10 cellular contexts compared by ENCODE assay signal in genomic region chr17:14203392-14203791, GRCh38. TPM values are rescaled to one million over a fixed set of nuclear protein-coding genes. Genes with fewer than 3 reads are reported as not detected.
A peak's percentile ranks its signal among the peaks of the same experiment; 100 is the strongest.
DNase-seq lines count a peak whose midpoint lies in the region; ATAC-seq and TF ChIP-seq lines count a peak whose summit lies in the region.
"Had no signal": no experiment of that assay in that cellular context is flagged by ENCODE, and none has a peak within 500 bp of the region (broad histone marks: within the 10 kb centered on the region; RNA-seq: fewer than 3 reads in every experiment).

No MANE protein-coding gene starts in this region.

- H3K4me1 ChIP-seq in HCT116 (ENCODE audit: control insufficient read depth in 1 of 2, insufficient read depth in 2 of 2, low read length in 2 of 2) (peaks cover 12 to 24% of the 10 kb centered on the region in 2 experiments), SJCRH30 (0 out of 2 replicates have a peak, but pooled peaks cover 4% of the 10 kb centered on the region)

- POLR2A ChIA-PET in HCT116 (lab: Charles Lee) = no interaction called here
- POLR2A ChIA-PET in activated CD8-positive, alpha-beta T cell treated with anti-CD3 and anti-CD28 coated beads, Interleukin-2, amount 10 ng/mL, durations not matched to agents 7 days and 5 days (lab: Charles Lee) = interaction anchor here (1.0 to 1.2 kb wide), 2 partner anchors 97 to 99 kb away, joined by 3 to 7 read pairs; partner anchors contain the start of gene HS3ST3B1

- H2AFZ ChIP-seq in HCT116 (ENCODE audit: low read depth, low read length, poor library complexity, severe bottlenecking) = no peak overlapping the region

- H3K4me3 ChIP-seq in HCT116 (replicated peaks in 1 of 2; ENCODE audit: low read depth in 1 of 2, low read length in 2 of 2) (no peak overlapping the region), foreskin fibroblast (ENCODE audit: low read depth in 1 of 2, low read length in 2 of 2) (no peak overlapping the region), SJCRH30 (no peak overlapping the region)
- H3K4me3 ChIP-seq: lower lobe of right lung had no signal

- in situ Hi-C loops in KBM-7 (cut with MboI; ENCODE audit: low pct_unique_long_range_greater_than_20kb, low sequenced_read_pairs) = no loop called here

- no peak for ATAC-seq in HCT116
- no peak for ATAC-seq in activated CD8-positive, alpha-beta T cell treated with anti-CD3 and anti-CD28 coated beads, Interleukin-2, amount 10 ng/mL, durations not matched to agents 7 days and 5 days
- no peak for ATAC-seq in sciatic nerve
- ATAC-seq: lower lobe of right lung had no signal

- no peaks in the 10 kb centered on the region for H4K20me1 ChIP-seq in HCT116 (ENCODE audit: insufficient read depth)

- TF ChIP-seq CTCF in AG09319 (IDR thresholded peaks at IDR 0.05; ENCODE audit: low read depth, low read length) (peak; percentile 24), HCT116 (IDR thresholded peaks at IDR 0.05 in 2 of 3, conservative IDR thresholded peaks at IDR 0.05 in 1 of 3; ENCODE audit: borderline replicate concordance in 1 of 3, insufficient read depth in 1 of 3, low read depth in 2 of 3, low read length in 2 of 3) (peak in 2 of 3 experiments; percentile 41 to 42; a peak in 3 of 6 replicates), foreskin fibroblast (IDR thresholded peaks at IDR 0.05; ENCODE audit: low read depth, low read length) (peak; percentile 24)

- no peak overlapping the region for H3K4me3 Mint-ChIP-seq in activated CD8-positive, alpha-beta T cell treated with anti-CD3 and anti-CD28 coated beads, Interleukin-2, amount 10 ng/mL, durations not matched to agents 7 days and 5 days

- no peaks in the 10 kb centered on the region for H3K27me3 Mint-ChIP-seq in activated CD8-positive, alpha-beta T cell treated with anti-CD3 and anti-CD28 coated beads, Interleukin-2, amount 10 ng/mL, durations not matched to agents 7 days and 5 days (ENCODE audit: low read depth)

- peak overlapping the region; percentile 80 for H3K27ac Mint-ChIP-seq in activated CD8-positive, alpha-beta T cell treated with anti-CD3 and anti-CD28 coated beads, Interleukin-2, amount 10 ng/mL, durations not matched to agents 7 days and 5 days

- H3K27ac ChIP-seq in HCT116 (ENCODE audit: low read depth, low read length) = no peak overlapping the region
- no peak overlapping the region for H3K27ac ChIP-seq in SJCRH30
- H3K27ac ChIP-seq: lower lobe of right lung had no signal

- BruUV-seq in HCT116 (replicated peaks; lab: Mats Ljungman, UMichigan) = no TSS peak

- H3K36me3 Mint-ChIP-seq in activated CD8-positive, alpha-beta T cell treated with anti-CD3 and anti-CD28 coated beads, Interleukin-2, amount 10 ng/mL, durations not matched to agents 7 days and 5 days (ENCODE audit: low read depth) = peaks cover 48% of the 10 kb centered on the region

- RAD21 ChIA-PET in HCT116 (lab: Charles Lee; ENCODE audit: low non-redundant PET in 1 of 2, low total read pairs in 2 of 2, uncharacterized antibody in 2 of 2, unreplicated experiment in 2 of 2) = no interaction called here

- no peak for TF ChIP-seq POLR2A in HCT116 (IDR thresholded peaks at IDR 0.05; ENCODE audit: borderline replicate concordance, extremely low read depth, insufficient read depth, insufficient read length)

- H3K4me1 Mint-ChIP-seq in activated CD8-positive, alpha-beta T cell treated with anti-CD3 and anti-CD28 coated beads, Interleukin-2, amount 10 ng/mL, durations not matched to agents 7 days and 5 days (ENCODE audit: low read depth) = peaks cover 89% of the 10 kb centered on the region

- CTCF ChIA-PET in HCT116 (lab: Charles Lee) = interaction anchor here (0.5 to 0.6 kb wide), 2 partner anchors 40 to 136 kb away, joined by 3 read pairs; no protein-coding TSS in a partner anchor
- CTCF ChIA-PET in activated CD8-positive, alpha-beta T cell treated with anti-CD3 and anti-CD28 coated beads, Interleukin-2, amount 10 ng/mL, durations not matched to agents 7 days and 5 days (lab: Charles Lee) = interaction anchor here (0.6 to 1.6 kb wide), 18 partner anchors 8 to 609 kb away, joined by 3 to 15 read pairs (median 4); partner anchors contain the start of genes COX10 and HS3ST3B1

- no peaks in the 10 kb centered on the region for H3K9me2 ChIP-seq in HCT116 (ENCODE audit: insufficient read depth)

- no peaks in the 10 kb centered on the region for H3K9me3 Mint-ChIP-seq in activated CD8-positive, alpha-beta T cell treated with anti-CD3 and anti-CD28 coated beads, Interleukin-2, amount 10 ng/mL, durations not matched to agents 7 days and 5 days (ENCODE audit: insufficient read depth)

- H3K36me3 ChIP-seq in HCT116 (ENCODE audit: control insufficient read depth in 1 of 2, insufficient read depth in 2 of 2, low read length in 2 of 2) (no peaks in the 10 kb centered on the region), SJCRH30 (peaks cover 25% of the 10 kb centered on the region; the same call in 1 of the 2 replicates)

- no peak overlapping the region for H3K4me2 ChIP-seq in HCT116 (ENCODE audit: low read length)

- no peaks in the 10 kb centered on the region for H3K79me2 ChIP-seq in HCT116 (ENCODE audit: insufficient read depth, low read length)

- 0 out of 2 replicates have a peak, but pooled peaks have one; percentile 6 for TF ChIP-seq RAD21 in HCT116 (IDR thresholded peaks at IDR 0.05; ENCODE audit: low read depth)

- H3K9me3 ChIP-seq in HCT116 (ENCODE audit: control insufficient read depth in 1 of 2, insufficient read depth in 1 of 2, low read depth in 1 of 2, low read length in 2 of 2) (no peaks in the 10 kb centered on the region), SJCRH30 (replicated peaks) (no peaks in the 10 kb centered on the region; the same call in 1 of the 2 replicates)
- H3K9me3 ChIP-seq: lower lobe of right lung had no signal

- intact Hi-C loops in HCT116 (cut with micrococcal nuclease) = no loop called here
- intact Hi-C loops in sciatic nerve (cut with DNase I) = no loop called here

- DNase-seq in AG09319 (ENCODE audit: extremely low read depth, low read depth) (no peak), HCT116 (ENCODE audit: low read depth, low spot score) (no peak), foreskin fibroblast (peak in 1 of 2 donors; percentile 35), SJCRH30 (no peak), NCI-H2081 treated with DMSO at 0.1 percent for 48 hours (lab: John Stamatoyannopoulos, UW) (no peak), KBM-7 (no peak), sciatic nerve (ENCODE audit: low spot score) (no peak)
- DNase-seq in activated CD8-positive, alpha-beta T cell treated with anti-CD3 and anti-CD28 coated beads, Interleukin-2, amount 10 ng/mL, durations not matched to agents 7 days and 5 days = peak; percentile 49
- DNase-seq: lower lobe of right lung had no signal

- no peak overlapping the region for H3K9ac ChIP-seq in HCT116 (ENCODE audit: low read length)

- no peaks in the 10 kb centered on the region for H3K27me3 ChIP-seq in HCT116 (ENCODE audit: insufficient read depth, low read length)
- H3K27me3 ChIP-seq in SJCRH30 = no peaks in the 10 kb centered on the region

TF ChIP-seq in HCT116, 20 proteins besides CTCF, POLR2A, EP300 and RAD21:
- TF ChIP-seq SP1 (IDR thresholded peaks at IDR 0.05; ENCODE audit: low read depth) (no peak), ZFX (IDR thresholded peaks at IDR 0.05) (no peak), FOSL1 (IDR thresholded peaks at IDR 0.05; ENCODE audit: low read depth) (no peak), EGR1 (IDR thresholded peaks at IDR 0.05; ENCODE audit: low read depth) (no peak), ZNF274 (IDR thresholded peaks at IDR 0.05; ENCODE audit: low read depth, low read length) (no peak)

RNA-seq across cellular contexts. Expression of gene CDRT15, which starts 33.3 kb away (rescaled TPM):
- total RNA-seq in HCT116 (2021; ENCODE audit: unreplicated experiment) (not detected), sciatic nerve (not detected)
- 0.10 and 0.17 TPM in 2 replicates for polyA plus RNA-seq in HCT116 (2012)
- not detected for total RNA-seq in activated CD8-positive, alpha-beta T cell treated with anti-CD3 and anti-CD28 coated beads, Interleukin-2, amount 10 ng/mL, durations not matched to agents 7 days and 5 days
- 0.36 and 0.66 TPM in 2 replicates for total RNA-seq in SJCRH30 (2014; rRNA removed; shearing (Covaris generic))
- total RNA-seq: G401, lower lobe of right lung had no signal
